ENCODE assay signal across 8 cellular contexts in the genomic region with DNA sequence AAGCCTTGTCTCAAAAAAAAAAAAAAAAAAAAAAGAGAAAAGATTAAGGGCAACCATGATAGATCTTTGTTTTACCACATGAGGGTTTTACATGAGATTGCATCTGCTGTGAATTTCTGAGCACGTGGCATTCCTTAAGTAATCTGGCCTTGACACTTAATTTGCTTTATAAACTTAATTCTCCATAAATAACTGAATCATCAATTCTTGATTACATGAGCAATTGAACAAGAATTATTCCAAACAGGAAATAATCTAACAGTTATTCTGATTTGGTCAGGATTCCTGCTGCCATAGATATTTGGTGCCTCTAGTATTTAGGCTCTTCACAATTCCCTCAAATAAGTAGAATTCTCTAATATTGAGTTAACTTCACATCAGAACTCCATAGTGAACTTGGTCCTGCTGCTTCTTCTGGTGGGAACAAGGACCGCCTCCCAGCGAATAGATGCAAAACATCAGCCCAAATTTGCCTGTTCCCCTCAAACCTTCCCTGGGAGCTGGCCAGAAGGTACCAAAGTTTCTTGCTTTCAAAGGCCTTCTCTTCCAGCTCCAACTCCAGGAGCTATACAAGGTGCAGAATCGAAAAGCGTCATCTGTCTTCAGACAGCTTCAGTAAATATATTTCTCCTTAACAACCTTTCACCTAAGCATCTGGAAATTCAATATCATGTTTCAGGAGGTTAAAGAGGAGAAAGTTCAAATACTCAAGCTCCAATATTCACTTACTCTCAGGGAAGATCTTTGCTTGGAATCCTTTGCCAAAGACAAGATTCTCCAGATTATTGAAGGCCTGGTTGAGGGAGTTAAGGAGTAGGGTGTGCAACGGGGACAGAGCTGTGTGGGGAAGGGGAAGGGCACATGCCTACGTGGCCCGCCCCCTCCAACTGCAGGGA. TPM values are rescaled to one million over a fixed set of nuclear protein-coding genes. Genes with fewer than 3 reads are reported as not detected.
A peak's percentile ranks its signal among the peaks of the same experiment; 100 is the strongest.
DNase-seq lines count a peak whose midpoint lies in the region; ATAC-seq and TF ChIP-seq lines count a peak whose summit lies in the region.

No MANE protein-coding gene starts in this region.

- H3K4me1 ChIP-seq in body of pancreas (peaks cover 26% of the 10 kb centered on the region), urinary bladder (ENCODE audit: insufficient read depth) (no peaks in the 10 kb centered on the region)

- no peaks in the 10 kb centered on the region for H3K9me3 ChIP-seq in body of pancreas

- TF ChIP-seq CTCF in GM12875 (IDR thresholded peaks at IDR 0.05; ENCODE audit: borderline replicate concordance, insufficient read depth, low read depth, low read length) (no peak), body of pancreas (IDR thresholded peaks at IDR 0.05) (no peak)

- H3K4me3 ChIP-seq in GM12875 (ENCODE audit: low read depth, low read length): peak overlapping the region; percentile 89
- peak overlapping the region in 1 of 2 donors; percentile 35 for H3K4me3 ChIP-seq in body of pancreas
- H3K4me3 ChIP-seq in urinary bladder (ENCODE audit: low read depth, low read length): peak overlapping the region; percentile 72

- no peaks in the 10 kb centered on the region for H3K9me3 Mint-ChIP-seq in memory B cell

- H3K36me3 Mint-ChIP-seq in memory B cell: peaks cover 10% of the 10 kb centered on the region

- intact Hi-C loops in body of pancreas (cut with DNase I): loop anchor here (10.0 kb wide), 1 partner anchor 53 kb away; no protein-coding TSS in a partner anchor

- DNase-seq in body of pancreas (no peak), memory B cell (ENCODE audit: low spot score in 2 of 2) (no peak), DMS79 treated with DMSO at 0.1 percent for 48 hours (lab: John Stamatoyannopoulos, UW) (no peak), cortex of kidney (lab: John Stamatoyannopoulos, UW) (no peak)

- 27 to 29% methylated on average over 8 of the region's 8 CpGs for WGBS in body of pancreas, 2 donors
- 44% methylated on average over 8 of the region's 8 CpGs for WGBS in urinary bladder

- no peaks in the 10 kb centered on the region for H3K27me3 Mint-ChIP-seq in memory B cell

- H3K27ac ChIP-seq in body of pancreas (peak overlapping the region in 3 of 4 donors; percentile 76 to 85 (median 81)), urinary bladder (ENCODE audit: low read depth) (peak overlapping the region; percentile 78)

- no peak for TF ChIP-seq POLR2A in body of pancreas (IDR thresholded peaks at IDR 0.05)

- H3K27ac Mint-ChIP-seq in memory B cell: peak overlapping the region; percentile 97

- no peaks in the 10 kb centered on the region for H3K27me3 ChIP-seq in body of pancreas

- peaks cover 0 to 7% of the 10 kb centered on the region in 2 donors for H3K36me3 ChIP-seq in body of pancreas (replicated peaks in 1 of 2; ENCODE audit: insufficient read depth in 1 of 2, low read depth in 2 of 2)
- H3K36me3 ChIP-seq in urinary bladder (ENCODE audit: insufficient read depth): no peaks in the 10 kb centered on the region

- H3K4me1 Mint-ChIP-seq in memory B cell: peaks cover 42% of the 10 kb centered on the region

- ATAC-seq in HG03432 (IDR thresholded peaks at IDR 0.05; ENCODE audit: unreplicated experiment) (peak; percentile 23), body of pancreas (no peak), memory B cell (ENCODE audit: low read depth) (peak; percentile 19), HG02623 (IDR thresholded peaks at IDR 0.05; ENCODE audit: unreplicated experiment) (no peak)

- peak overlapping the region; percentile 100 for H3K4me3 Mint-ChIP-seq in memory B cell

RNA-seq across cellular contexts. Expression of a gene that starts 1.0 kb away (rescaled TPM):
- total RNA-seq in body of pancreas (10 to 100 TPM; 46.4 to 71.5 TPM), urinary bladder (53.0 TPM)
- polyA plus RNA-seq in urinary bladder: 266 TPM

RNA-seq across cellular contexts. Expression of a gene that starts 1.6 kb away (rescaled TPM):
- total RNA-seq in body of pancreas (under 1 TPM in 1 of 2 donors, not detected in 1; 0.26 TPM), urinary bladder (0.85 TPM)
- polyA plus RNA-seq in urinary bladder: 1.1 TPM

RNA-seq across cellular contexts. Expression of a gene that starts 31.8 kb away (rescaled TPM):
- total RNA-seq in body of pancreas (100 to 1,000 TPM in 1 of 2 donors, 1 to 10 TPM in 1; 6.2 to 106 TPM), urinary bladder (15.8 TPM)
- 205 TPM for polyA plus RNA-seq in urinary bladder

RNA-seq across cellular contexts. Expression of a gene that starts 35.6 kb away (rescaled TPM):
- total RNA-seq in body of pancreas (10 to 100 TPM; 15.0 to 21.1 TPM), urinary bladder (57.2 TPM)
- 24.5 TPM for polyA plus RNA-seq in urinary bladder

RNA-seq across cellular contexts. Expression of a gene that starts 36.4 kb away (rescaled TPM):
- total RNA-seq in body of pancreas (10 to 100 TPM in 1 of 2 donors, 1 to 10 TPM in 1; 5.9 to 16.3 TPM), urinary bladder (13.6 TPM)
- 40.2 TPM for polyA plus RNA-seq in urinary bladder

Comparison
In these comparisons a context has a peak if more than half of its experiments do, and no peak if none do; other contexts are left out.
1. ATAC-seq: peak in HG03432 (single experiment) and memory B cell (single experiment); none in body of pancreas (single experiment) and HG02623 (single experiment).